Comparison of ENCODE assay signal across 19 cellular contexts in the genomic region with DNA sequence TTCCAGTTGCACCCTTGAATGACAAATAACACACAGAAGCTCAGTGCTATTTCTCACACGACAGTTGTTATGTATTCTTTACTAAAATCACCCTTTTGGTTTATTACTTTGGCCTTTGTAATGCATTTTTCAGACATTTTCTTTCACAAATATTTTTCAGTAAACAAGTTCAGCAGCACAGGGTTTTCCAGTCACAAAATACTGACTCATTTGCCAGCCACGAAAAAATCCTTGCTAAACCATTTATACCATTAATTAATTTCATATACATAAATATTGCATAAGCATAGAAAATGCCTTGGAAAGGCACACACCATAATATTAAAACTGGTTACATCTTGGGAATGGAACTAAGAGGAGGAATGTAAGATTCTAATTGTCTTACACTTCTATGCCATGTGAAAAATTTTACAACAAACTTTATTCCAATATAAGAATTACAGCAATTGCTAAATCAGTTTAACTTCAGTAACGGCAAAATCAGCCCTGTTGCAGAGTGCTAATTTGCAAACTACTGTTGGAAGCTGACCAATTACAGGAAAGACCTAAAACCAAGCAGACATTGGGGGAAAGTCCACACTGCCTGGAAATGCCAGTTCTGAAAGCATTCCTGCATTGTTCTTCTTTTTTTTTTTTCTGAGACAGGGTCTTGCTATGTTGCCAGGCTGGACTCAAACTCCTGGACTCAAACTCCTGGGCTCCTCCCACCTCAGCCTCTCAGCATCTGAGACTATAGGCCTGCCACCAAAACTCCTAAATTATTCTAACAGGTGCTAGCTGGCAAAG. TPM values are rescaled to one million over a fixed set of nuclear protein-coding genes. Genes with fewer than 3 reads are reported as not detected.
A peak's percentile ranks its signal among the peaks of the same experiment; 100 is the strongest.
DNase-seq lines count a peak whose midpoint lies in the region; ATAC-seq and TF ChIP-seq lines count a peak whose summit lies in the region.
"Had no signal": no experiment of that assay in that cellular context is flagged by ENCODE, and none has a peak within 500 bp of the region (broad histone marks: within the 10 kb centered on the region; RNA-seq: fewer than 3 reads in every experiment).

No MANE protein-coding gene starts in this region.

- DNase-seq in activated CD8-positive, alpha-beta T cell treated with anti-CD3 and anti-CD28 coated beads for 36 hours: no peak
- no peak for DNase-seq in activated CD8-positive, alpha-beta T cell treated with anti-CD3 and anti-CD28 coated beads, Interleukin-2, amount 10 ng/mL, durations not matched to agents 7 days and 5 days
- DNase-seq in amniotic epithelial cell (ENCODE audit: low read depth): peak; percentile 18
- DNase-seq in islet precursor cell: peak; percentile 54
- DNase-seq in stimulated activated effector memory CD8-positive, alpha-beta T cell treated with anti-CD3 and anti-CD28 coated beads, Interleukin-12 subunit alpha, Interleukin-12 subunit beta, amount 100 ng/mL, for 72 hours (ENCODE audit: low spot score in 2 of 2): no peak
- no peak for DNase-seq in amygdala (lab: John Stamatoyannopoulos, UW)
- no peak for DNase-seq in NCI-H1092 treated with DMSO at 0.1 percent for 48 hours (lab: John Stamatoyannopoulos, UW)
- no peak for DNase-seq in NCI-H2196 (lab: John Stamatoyannopoulos, UW; ENCODE audit: unreplicated experiment)
- DNase-seq: 8988T, DND-41, GDM1, HCEC 1CT, Karpas-422, MG63, NCI-H1092, NCI-H2081 treated with DMSO at 0.1 percent for 48 hours, NCI-H524, PC-9, SJCRH30 had no signal

- H3K4me1 Mint-ChIP-seq in activated CD8-positive, alpha-beta T cell treated with anti-CD3 and anti-CD28 coated beads for 36 hours (ENCODE audit: low read depth): peaks cover 3% of the 10 kb centered on the region
- H3K4me1 Mint-ChIP-seq in activated CD8-positive, alpha-beta T cell treated with anti-CD3 and anti-CD28 coated beads, Interleukin-2, amount 10 ng/mL, durations not matched to agents 7 days and 5 days (ENCODE audit: low read depth): peaks cover 6% of the 10 kb centered on the region
- H3K4me1 Mint-ChIP-seq in stimulated activated effector memory CD8-positive, alpha-beta T cell treated with anti-CD3 and anti-CD28 coated beads, Interleukin-12 subunit alpha, Interleukin-12 subunit beta, amount 100 ng/mL, for 72 hours: no peaks in the 10 kb centered on the region

- no peak overlapping the region for H3K4me3 Mint-ChIP-seq in activated CD8-positive, alpha-beta T cell treated with anti-CD3 and anti-CD28 coated beads for 36 hours
- H3K4me3 Mint-ChIP-seq in activated CD8-positive, alpha-beta T cell treated with anti-CD3 and anti-CD28 coated beads, Interleukin-2, amount 10 ng/mL, durations not matched to agents 7 days and 5 days: no peak overlapping the region
- H3K4me3 Mint-ChIP-seq in stimulated activated effector memory CD8-positive, alpha-beta T cell treated with anti-CD3 and anti-CD28 coated beads, Interleukin-12 subunit alpha, Interleukin-12 subunit beta, amount 100 ng/mL, for 72 hours: no peak overlapping the region

- peak overlapping the region; percentile 35 for H3K27ac Mint-ChIP-seq in activated CD8-positive, alpha-beta T cell treated with anti-CD3 and anti-CD28 coated beads for 36 hours
- no peak overlapping the region for H3K27ac Mint-ChIP-seq in activated CD8-positive, alpha-beta T cell treated with anti-CD3 and anti-CD28 coated beads, Interleukin-2, amount 10 ng/mL, durations not matched to agents 7 days and 5 days
- peak overlapping the region; percentile 24 for H3K27ac Mint-ChIP-seq in stimulated activated effector memory CD8-positive, alpha-beta T cell treated with anti-CD3 and anti-CD28 coated beads, Interleukin-12 subunit alpha, Interleukin-12 subunit beta, amount 100 ng/mL, for 72 hours

- no peak for ATAC-seq in activated CD8-positive, alpha-beta T cell treated with anti-CD3 and anti-CD28 coated beads for 36 hours
- ATAC-seq in activated CD8-positive, alpha-beta T cell treated with anti-CD3 and anti-CD28 coated beads, Interleukin-2, amount 10 ng/mL, durations not matched to agents 7 days and 5 days: no peak
- ATAC-seq in stimulated activated effector memory CD8-positive, alpha-beta T cell treated with anti-CD3 and anti-CD28 coated beads, Interleukin-12 subunit alpha, Interleukin-12 subunit beta, amount 100 ng/mL, for 72 hours: no peak

- intact Hi-C loops in activated CD8-positive, alpha-beta T cell treated with anti-CD3 and anti-CD28 coated beads for 36 hours (cut with micrococcal nuclease): no loop called here

- CTCF ChIA-PET in activated CD8-positive, alpha-beta T cell treated with anti-CD3 and anti-CD28 coated beads for 36 hours (lab: Charles Lee): interaction anchor here (3.3 kb wide), 1 partner anchor 16 kb away, joined by 16 read pairs; no protein-coding TSS in a partner anchor
- CTCF ChIA-PET in activated CD8-positive, alpha-beta T cell treated with anti-CD3 and anti-CD28 coated beads, Interleukin-2, amount 10 ng/mL, durations not matched to agents 7 days and 5 days (lab: Charles Lee): interaction anchor here (0.7 to 2.9 kb wide), 3 partner anchors 10 to 44 kb away, joined by 3 to 14 read pairs (median 3); no protein-coding TSS in a partner anchor

- TF ChIP-seq CTCF in activated CD8-positive, alpha-beta T cell treated with anti-CD3 and anti-CD28 coated beads for 36 hours (IDR thresholded peaks at IDR 0.05): no peak

- H3K27me3 Mint-ChIP-seq in activated CD8-positive, alpha-beta T cell treated with anti-CD3 and anti-CD28 coated beads for 36 hours: no peaks in the 10 kb centered on the region
- no peaks in the 10 kb centered on the region for H3K27me3 Mint-ChIP-seq in activated CD8-positive, alpha-beta T cell treated with anti-CD3 and anti-CD28 coated beads, Interleukin-2, amount 10 ng/mL, durations not matched to agents 7 days and 5 days (ENCODE audit: low read depth)

- POLR2A ChIA-PET in activated CD8-positive, alpha-beta T cell treated with anti-CD3 and anti-CD28 coated beads for 36 hours (lab: Charles Lee): no interaction called here
- POLR2A ChIA-PET in activated CD8-positive, alpha-beta T cell treated with anti-CD3 and anti-CD28 coated beads, Interleukin-2, amount 10 ng/mL, durations not matched to agents 7 days and 5 days (lab: Charles Lee): no interaction called here

- peaks cover 2% of the 10 kb centered on the region for H3K36me3 Mint-ChIP-seq in activated CD8-positive, alpha-beta T cell treated with anti-CD3 and anti-CD28 coated beads for 36 hours (ENCODE audit: low read depth)
- peaks cover 10% of the 10 kb centered on the region for H3K36me3 Mint-ChIP-seq in activated CD8-positive, alpha-beta T cell treated with anti-CD3 and anti-CD28 coated beads, Interleukin-2, amount 10 ng/mL, durations not matched to agents 7 days and 5 days (ENCODE audit: low read depth)
- H3K36me3 Mint-ChIP-seq in stimulated activated effector memory CD8-positive, alpha-beta T cell treated with anti-CD3 and anti-CD28 coated beads, Interleukin-12 subunit alpha, Interleukin-12 subunit beta, amount 100 ng/mL, for 72 hours: peaks cover 73% of the 10 kb centered on the region

- H3K9me3 Mint-ChIP-seq in activated CD8-positive, alpha-beta T cell treated with anti-CD3 and anti-CD28 coated beads for 36 hours: no peaks in the 10 kb centered on the region
- no peaks in the 10 kb centered on the region for H3K9me3 Mint-ChIP-seq in activated CD8-positive, alpha-beta T cell treated with anti-CD3 and anti-CD28 coated beads, Interleukin-2, amount 10 ng/mL, durations not matched to agents 7 days and 5 days (ENCODE audit: insufficient read depth)
- no peaks in the 10 kb centered on the region for H3K9me3 Mint-ChIP-seq in stimulated activated effector memory CD8-positive, alpha-beta T cell treated with anti-CD3 and anti-CD28 coated beads, Interleukin-12 subunit alpha, Interleukin-12 subunit beta, amount 100 ng/mL, for 72 hours

RNA-seq across cellular contexts. Expression of a gene that starts 31.6 kb away (rescaled TPM):
- under 1 TPM; 0.77 to 0.85 TPM for total RNA-seq in activated CD8-positive, alpha-beta T cell treated with anti-CD3 and anti-CD28 coated beads for 36 hours
- 1 to 10 TPM in 1 of 2 experiments, under 1 TPM in 1; 0.97 to 1.3 TPM for total RNA-seq in activated CD8-positive, alpha-beta T cell treated with anti-CD3 and anti-CD28 coated beads, Interleukin-2, amount 10 ng/mL, durations not matched to agents 7 days and 5 days

RNA-seq across cellular contexts. Expression of a gene that starts 32.4 kb away (rescaled TPM):
- 100 to 1,000 TPM; 139 to 145 TPM for total RNA-seq in activated CD8-positive, alpha-beta T cell treated with anti-CD3 and anti-CD28 coated beads for 36 hours
- total RNA-seq in activated CD8-positive, alpha-beta T cell treated with anti-CD3 and anti-CD28 coated beads, Interleukin-2, amount 10 ng/mL, durations not matched to agents 7 days and 5 days: 100 to 1,000 TPM; 114 to 122 TPM

RNA-seq across cellular contexts. Expression of a gene that starts 42.8 kb away (rescaled TPM):
- total RNA-seq in activated CD8-positive, alpha-beta T cell treated with anti-CD3 and anti-CD28 coated beads for 36 hours: 1 to 10 TPM; 7.8 to 8.0 TPM
- total RNA-seq in activated CD8-positive, alpha-beta T cell treated with anti-CD3 and anti-CD28 coated beads, Interleukin-2, amount 10 ng/mL, durations not matched to agents 7 days and 5 days: 10 to 100 TPM; 11.4 to 12.9 TPM

Comparison
In these comparisons a context has a peak if more than half of its experiments do, and no peak if none do; other contexts are left out.
1. DNase-seq: peak in amniotic epithelial cell (single experiment) and islet precursor cell (single experiment); none in activated CD8-positive, alpha-beta T cell treated with anti-CD3 and anti-CD28 coated beads for 36 hours (single experiment), activated CD8-positive, alpha-beta T cell treated with anti-CD3 and anti-CD28 coated beads, Interleukin-2, amount 10 ng/mL, durations not matched to agents 7 days and 5 days (single experiment), stimulated activated effector memory CD8-positive, alpha-beta T cell treated with anti-CD3 and anti-CD28 coated beads, Interleukin-12 subunit alpha, Interleukin-12 subunit beta, amount 100 ng/mL, for 72 hours (0 of 2), amygdala (0 of 56), NCI-H1092 treated with DMSO at 0.1 percent for 48 hours (single experiment) and NCI-H2196 (single experiment).